ENCODE assay signal across 7 cellular contexts in genomic region chr20:5447188-5447587, GRCh38.
"Had no signal": no experiment of that assay in that cellular context is flagged by ENCODE, and none has a peak within 500 bp of the region (broad histone marks: within the 10 kb centered on the region; RNA-seq: fewer than 3 reads in every experiment).

No MANE protein-coding gene starts in this region.

- H3K4me3 ChIP-seq: K562 had no signal

- ATAC-seq: K562 had no signal

- FAIRE-seq: HepG2, HTR-8/SVneo, K562 had no signal

- H3K27ac ChIP-seq: HL-60 had no signal

- DNase-seq: IMR-90, KBM-7, KG1 had no signal
